Comparison of ENCODE assay signal across 9 cellular contexts in the genomic region with DNA sequence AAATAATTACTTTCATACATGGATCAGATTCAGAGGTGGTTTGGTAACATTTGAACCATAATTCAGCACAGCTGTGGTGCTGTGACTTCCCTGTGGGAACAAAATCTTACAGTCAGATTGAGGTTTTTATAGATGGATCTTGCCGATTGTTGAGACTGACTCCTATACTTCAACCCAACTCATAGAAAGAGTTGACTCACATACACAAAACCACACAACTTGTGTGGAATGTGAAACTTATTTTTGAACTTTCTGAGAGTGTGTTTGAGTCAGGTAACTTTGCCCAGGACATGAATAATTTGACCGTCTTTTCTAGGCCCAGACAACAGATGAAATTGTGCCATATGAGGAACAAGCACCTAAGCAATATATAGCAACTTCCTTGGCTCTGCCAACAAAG.
"Had no signal": no experiment of that assay in that cellular context is flagged by ENCODE, and none has a peak within 500 bp of the region (broad histone marks: within the 10 kb centered on the region; RNA-seq: fewer than 3 reads in every experiment).

No MANE protein-coding gene starts in this region.

- H3K36me3 ChIP-seq: HAP-1 had no signal

- H3K4me3 ChIP-seq: GM23248, GM23338, HAP-1 had no signal

- H3K4me1 ChIP-seq: HAP-1 had no signal

- H3K4me1 Mint-ChIP-seq: GM23338, H9 had no signal

- H3K9me3 Mint-ChIP-seq: H9 had no signal

- DNase-seq: GM23248, GOT3, H7, H9, HCEC 1CT, HFFc6 had no signal

- H3K4me3 Mint-ChIP-seq: GM23338, H9, HFFc6 had no signal

- H3K27ac Mint-ChIP-seq: GM23338, H9, HFFc6 had no signal

- H3K9me3 ChIP-seq: HAP-1 had no signal

- ATAC-seq: GM23338, HCT116 had no signal

- H3K27ac ChIP-seq: GM23248 had no signal
